Comparison of ENCODE assay signal across 10 cellular contexts in the genomic region with DNA sequence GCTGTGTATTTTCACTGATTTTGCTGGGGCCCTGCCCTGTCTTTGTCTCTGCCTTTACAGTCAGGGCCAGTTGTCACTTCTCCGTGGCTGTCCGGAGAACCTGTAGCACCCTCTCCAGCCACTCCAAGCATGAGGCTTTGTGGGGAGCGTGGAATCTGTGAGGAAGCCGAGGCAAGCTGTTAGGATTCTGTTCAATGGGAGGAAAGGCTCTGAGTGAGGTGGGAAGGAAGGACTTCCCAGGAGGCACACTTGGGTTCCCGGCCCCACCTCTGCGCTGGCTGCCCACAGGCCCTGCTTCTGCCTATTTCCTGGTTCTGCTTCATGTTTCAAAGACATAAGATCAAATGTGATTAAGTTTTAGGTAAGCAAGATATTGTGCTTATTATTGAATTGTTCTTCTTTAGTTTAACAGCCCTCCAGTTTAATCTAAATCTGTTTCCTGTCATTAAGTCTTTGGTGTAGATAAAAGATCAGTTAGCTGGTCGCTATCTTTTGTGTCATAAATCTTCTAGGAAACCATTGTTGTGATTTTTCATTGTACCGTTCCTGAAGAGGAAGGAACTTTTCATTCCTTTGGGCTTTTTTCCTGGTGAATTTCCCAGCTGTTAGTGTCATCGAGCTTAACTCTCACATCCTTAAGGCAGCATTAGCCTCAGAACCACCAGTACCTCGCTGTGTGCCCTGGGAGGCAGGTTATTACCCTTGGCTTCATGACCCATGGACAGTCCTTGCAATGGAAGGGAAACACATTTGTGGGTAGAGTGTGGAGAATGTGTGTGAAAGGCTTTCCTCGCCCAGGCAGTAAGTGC.
DNase-seq lines count a peak whose midpoint lies in the region; ATAC-seq and TF ChIP-seq lines count a peak whose summit lies in the region.
"Had no signal": no experiment of that assay in that cellular context is flagged by ENCODE, and none has a peak within 500 bp of the region (broad histone marks: within the 10 kb centered on the region; RNA-seq: fewer than 3 reads in every experiment).

No MANE protein-coding gene starts in this region.

- peaks cover 52 to 71% of the 10 kb centered on the region in 2 donors for H3K4me1 Mint-ChIP-seq in natural killer cell treated with Interleukin-12 subunit alpha and Interleukin-12 subunit beta and Interleukin-15 and Interleukin-18, amount 100 ng/mL, for 72 hours (ENCODE audit: low read depth in 2 of 2)

- ATAC-seq in heart right ventricle (peak in 7 of 8 donors; percentile 24 to 71 (median 44)), Right ventricle myocardium inferior (no peak), GM21723 (IDR thresholded peaks at IDR 0.05; ENCODE audit: unreplicated experiment) (no peak)
- ATAC-seq in natural killer cell treated with Interleukin-12 subunit alpha and Interleukin-12 subunit beta and Interleukin-15 and Interleukin-18, amount 100 ng/mL, for 72 hours: no peak

- H3K9me3 Mint-ChIP-seq in natural killer cell treated with Interleukin-12 subunit alpha and Interleukin-12 subunit beta and Interleukin-15 and Interleukin-18, amount 100 ng/mL, for 72 hours: no peaks in the 10 kb centered on the region

- peak overlapping the region; percentile 97 to 100 for H3K27ac Mint-ChIP-seq in natural killer cell treated with Interleukin-12 subunit alpha and Interleukin-12 subunit beta and Interleukin-15 and Interleukin-18, amount 100 ng/mL, for 72 hours

- H3K27ac ChIP-seq in heart right ventricle (peak overlapping the region in 8 of 10 donors; percentile 31 to 94 (median 56)), dorsolateral prefrontal cortex (peak overlapping the region in 34 of 59 donors; percentile 6 to 77 (median 62))

- no peaks in the 10 kb centered on the region for H3K36me3 ChIP-seq in heart right ventricle

- DNase-seq in heart right ventricle (no peak), Right ventricle myocardium inferior (ENCODE audit: missing footprints) (no peak), dorsolateral prefrontal cortex (peak in 2 of 10 donors; percentile 7 to 22), cerebellar nuclear complex (lab: John Stamatoyannopoulos, UW) (no peak), DMS53 treated with DMSO at 0.1 percent for 48 hours (lab: John Stamatoyannopoulos, UW; ENCODE audit: unreplicated experiment) (no peak), medulla oblongata (ENCODE audit: extremely low spot score) (no peak)
- no peak for DNase-seq in natural killer cell treated with Interleukin-12 subunit alpha and Interleukin-12 subunit beta and Interleukin-15 and Interleukin-18, amount 100 ng/mL, for 72 hours (ENCODE audit: low spot score)
- DNase-seq: erythroblast, NCI-H187 treated with DMSO at 0.1 percent for 48 hours had no signal

- intact Hi-C loops in heart right ventricle (cut with DNase I) (loop anchor here in 1 of 10 donors (5.0 kb wide), 1 partner anchor 184 kb away; no protein-coding TSS in a partner anchor), Right ventricle myocardium inferior (cut with DNase I) (no loop called here), dorsolateral prefrontal cortex (cut with DNase I) (no loop called here)

- peaks cover 6% of the 10 kb centered on the region for H3K36me3 Mint-ChIP-seq in natural killer cell treated with Interleukin-12 subunit alpha and Interleukin-12 subunit beta and Interleukin-15 and Interleukin-18, amount 100 ng/mL, for 72 hours

- TF ChIP-seq CTCF in heart right ventricle (IDR thresholded peaks at IDR 0.05): no peak
- TF ChIP-seq CTCF in dorsolateral prefrontal cortex (IDR thresholded peaks at IDR 0.05 in 54 of 56, conservative IDR thresholded peaks at IDR 0.05 in 2 of 56; ENCODE audit: low read depth in 1 of 56, partially characterized antibody in 56 of 56): no peak

- H3K9me3 ChIP-seq in heart right ventricle: peaks cover 0 to 19% (median 7%) of the 10 kb centered on the region in 11 donors

- H3K27me3 Mint-ChIP-seq in natural killer cell treated with Interleukin-12 subunit alpha and Interleukin-12 subunit beta and Interleukin-15 and Interleukin-18, amount 100 ng/mL, for 72 hours: no peaks in the 10 kb centered on the region

- H3K27me3 ChIP-seq in heart right ventricle (no peaks in the 10 kb centered on the region), dorsolateral prefrontal cortex (no peaks in the 10 kb centered on the region)

- H3K4me1 ChIP-seq in heart right ventricle: peaks cover 4 to 63% (median 32%) of the 10 kb centered on the region in 9 donors

- H3K4me3 ChIP-seq in heart right ventricle: no peak overlapping the region
- H3K4me3 ChIP-seq in dorsolateral prefrontal cortex: no peak overlapping the region

- 53 to 67% methylated on average over 11 of the region's 11 CpGs for WGBS in heart right ventricle, 2 donors

- H3K4me3 Mint-ChIP-seq in natural killer cell treated with Interleukin-12 subunit alpha and Interleukin-12 subunit beta and Interleukin-15 and Interleukin-18, amount 100 ng/mL, for 72 hours: peak overlapping the region; percentile 73

Comparison
In these comparisons a context has a peak if more than half of its experiments do, and no peak if none do; other contexts are left out.
1. ATAC-seq: peak in heart right ventricle (7 of 8); none in Right ventricle myocardium inferior (single experiment), natural killer cell treated with Interleukin-12 subunit alpha and Interleukin-12 subunit beta and Interleukin-15 and Interleukin-18, amount 100 ng/mL, for 72 hours (0 of 2) and GM21723 (single experiment).